Comparison of ENCODE assay signal across 8 cellular contexts in the genomic region with DNA sequence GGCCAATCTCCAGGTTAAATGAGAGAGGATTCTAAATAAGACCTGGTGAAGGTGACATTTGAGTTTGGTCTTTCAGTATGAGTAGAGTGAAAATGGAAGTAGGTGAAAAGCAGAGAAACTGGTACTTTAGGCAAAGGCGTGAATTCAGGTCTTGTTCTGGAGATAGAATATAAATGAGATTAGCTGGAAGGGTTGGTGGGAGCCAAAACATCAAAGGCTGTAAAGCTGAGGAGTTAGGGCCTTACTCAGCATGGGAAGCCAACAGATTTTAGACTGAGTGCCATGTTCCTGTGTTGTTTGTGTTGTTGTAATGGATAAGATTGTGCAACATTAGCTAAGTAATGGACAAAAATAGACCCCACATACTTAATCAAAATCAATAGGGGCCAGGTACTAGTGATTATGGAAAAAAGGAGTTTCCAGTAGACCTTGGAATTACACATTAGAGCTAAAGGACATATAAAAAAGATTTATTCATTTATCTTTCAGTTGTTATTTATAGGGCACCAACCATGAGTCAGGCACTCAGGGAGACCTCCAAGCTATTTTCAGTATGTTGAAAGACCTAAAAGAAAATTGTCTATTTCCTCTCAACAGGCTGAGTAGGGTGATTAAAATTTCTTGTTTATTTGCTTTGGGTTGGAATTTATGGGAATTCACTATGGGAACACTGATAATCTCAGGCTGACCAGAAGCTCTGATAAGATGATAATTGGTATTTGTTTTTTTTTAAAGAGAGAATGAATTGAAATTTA. TPM values are rescaled to one million over a fixed set of nuclear protein-coding genes. Genes with fewer than 3 reads are reported as not detected.
A peak's percentile ranks its signal among the peaks of the same experiment; 100 is the strongest.
DNase-seq lines count a peak whose midpoint lies in the region; ATAC-seq, FAIRE-seq and TF ChIP-seq lines count a peak whose summit lies in the region.

No MANE protein-coding gene starts in this region.

- H3K4me2 ChIP-seq in IMR-90 (ENCODE audit: low read depth, low read length) = peak overlapping the region; percentile 7; the same call in 1 of the 2 replicates
- H3K4me2 ChIP-seq in H1 (ENCODE audit: insufficient read depth in 1 of 2, low read depth in 2 of 2, low read length in 2 of 2) = no peak overlapping the region

- no peaks in the 10 kb centered on the region for H3K23me2 ChIP-seq in H1 (ENCODE audit: low read depth, low read length)

- H2BK120ac ChIP-seq in IMR-90 (ENCODE audit: low read depth, low read length) (peak overlapping the region; percentile 60), H1 (replicated peaks; ENCODE audit: low read depth, low read length) (no peak overlapping the region)

- no peak for TF ChIP-seq EP300 in H1 (IDR thresholded peaks at IDR 0.05; ENCODE audit: borderline replicate concordance in 1 of 2, low read depth in 2 of 2, low read length in 2 of 2)
- no peak for TF ChIP-seq EP300 in sigmoid colon (IDR thresholded peaks at IDR 0.05)

- peak overlapping the region; percentile 30; the same call in 1 of the 2 replicates for H3K18ac ChIP-seq in IMR-90 (ENCODE audit: low read depth, low read length)
- H3K18ac ChIP-seq in H1 (ENCODE audit: extremely low read depth, low read length) = no peak overlapping the region

- H3K9me3 ChIP-seq in IMR-90 (ENCODE audit: control insufficient read depth, insufficient read depth, low read length) = no peaks in the 10 kb centered on the region
- no peaks in the 10 kb centered on the region for H3K9me3 ChIP-seq in H1 (ENCODE audit: insufficient read depth in 2 of 2, low read depth in 1 of 2, low read length in 1 of 2)
- no peaks in the 10 kb centered on the region for H3K9me3 ChIP-seq in sigmoid colon

- no peak overlapping the region for H3K56ac ChIP-seq in IMR-90 (ENCODE audit: extremely low read depth, insufficient read depth, low read length)
- no peak overlapping the region for H3K56ac ChIP-seq in H1 (replicated peaks; ENCODE audit: insufficient read length, low read depth, low read length)

- TF ChIP-seq CTCF in AG10803 (conservative IDR thresholded peaks at IDR 0.05; ENCODE audit: low read length) = no peak
- TF ChIP-seq CTCF in IMR-90 (conservative IDR thresholded peaks at IDR 0.05; ENCODE audit: low read depth, low read length) = no peak
- TF ChIP-seq CTCF in H1 (IDR thresholded peaks at IDR 0.05; ENCODE audit: control extremely low read depth in 1 of 3, insufficient read depth in 1 of 3, low read depth in 1 of 3, low read length in 3 of 3) = no peak
- TF ChIP-seq CTCF in sigmoid colon (IDR thresholded peaks at IDR 0.05) = no peak

- ATAC-seq in GM19463 (IDR thresholded peaks at IDR 0.05; ENCODE audit: unreplicated experiment) (peak; percentile 76), IMR-90 (ENCODE audit: low read depth) (peak; percentile 68; the same call in 1 of the 2 replicates), HG02623 (IDR thresholded peaks at IDR 0.05; ENCODE audit: unreplicated experiment) (no peak)

- H3K9ac ChIP-seq in IMR-90 (ENCODE audit: low read depth, low read length) (no peak overlapping the region), H1 (replicated peaks in 1 of 4; ENCODE audit: extremely low read depth in 1 of 4, low read depth in 3 of 4, low read length in 3 of 4) (no peak overlapping the region)

- H2AFZ ChIP-seq in IMR-90 (replicated peaks; ENCODE audit: low read length, poor library complexity) (peak overlapping the region; percentile 40), H1 (ENCODE audit: low read length) (0 out of 2 replicates have a peak overlapping the region, but pooled peaks have one; percentile 57)

- DNase-seq in AG10803 (ENCODE audit: low read depth) (peak; percentile 48), IMR-90 (peak; percentile 63), H1 (ENCODE audit: low read depth in 1 of 2, low spot score in 2 of 2) (no peak), NCI-H1930 (lab: John Stamatoyannopoulos, UW) (no peak), sigmoid colon (no peak), NCI-H345 treated with DMSO at 0.1 percent for 48 hours (lab: John Stamatoyannopoulos, UW; ENCODE audit: unreplicated experiment) (no peak)

- H3K4me1 ChIP-seq in IMR-90 (ENCODE audit: control insufficient read depth, insufficient read depth, low read length) = peaks cover 10% of the 10 kb centered on the region
- H3K4me1 ChIP-seq in H1 (replicated peaks in 1 of 4; ENCODE audit: control insufficient read depth in 3 of 4, insufficient read depth in 4 of 4, low read length in 3 of 4) = no peaks in the 10 kb centered on the region
- H3K4me1 ChIP-seq in sigmoid colon = no peaks in the 10 kb centered on the region

- peak overlapping the region; percentile 83; the same call in 1 of the 2 replicates for H2BK20ac ChIP-seq in IMR-90 (ENCODE audit: low read depth, low read length)
- no peak overlapping the region for H2BK20ac ChIP-seq in H1 (ENCODE audit: low read length)

- FAIRE-seq in H1 (lab: Jason Lieb, UNC) = no peak

- H3K4me3 ChIP-seq in AG10803 (ENCODE audit: low read length) = no peak overlapping the region
- H3K4me3 ChIP-seq in IMR-90 (ENCODE audit: insufficient read depth, low read depth, low read length) = no peak overlapping the region
- H3K4me3 ChIP-seq in H1 (ENCODE audit: extremely low read depth in 1 of 4, insufficient read depth in 2 of 4, low read depth in 3 of 4, low read length in 4 of 4) = no peak overlapping the region
- no peak overlapping the region for H3K4me3 ChIP-seq in sigmoid colon

- H3K79me2 ChIP-seq in H1 (ENCODE audit: control insufficient read depth in 1 of 2, insufficient read depth in 2 of 2, low read length in 2 of 2) = no peaks in the 10 kb centered on the region

- H3K4ac ChIP-seq in IMR-90 (ENCODE audit: low read depth, low read length) (peak overlapping the region; percentile 52; the same call in 1 of the 2 replicates), H1 (replicated peaks; ENCODE audit: insufficient read length, low read depth, low read length) (no peak overlapping the region)

- TF ChIP-seq POLR2A in IMR-90 (IDR thresholded peaks at IDR 0.05; ENCODE audit: low read depth, low read length) (no peak), H1 (IDR thresholded peaks at IDR 0.05; ENCODE audit: control extremely low read depth in 1 of 2, low read depth in 2 of 2, low read length in 2 of 2) (no peak), sigmoid colon (IDR thresholded peaks at IDR 0.05) (no peak)

- intact Hi-C loops in IMR-90 (cut with micrococcal nuclease) (no loop called here), sigmoid colon (cut with DNase I) (no loop called here)

- WGBS in IMR-90 (ENCODE audit: extremely low coverage in 2 of 2, insufficient read length in 1 of 2), 2 experiments = no CpG with 5 or more reads among the region's 1 CpG
- WGBS in H1 (ENCODE audit: extremely low coverage in 1 of 2, insufficient coverage in 1 of 2, insufficient read length in 1 of 2, insufficient replicate concordance in 2 of 2, low coverage in 1 of 2, low lambda C conversion rate in 2 of 2, missing lambda C conversion rate in 1 of 2), 2 experiments = 91% methylated on average over 1 of the region's 1 CpG; no CpG with 5 or more reads in 1 of the 2 experiments
- 87 to 94% methylated on average over 1 of the region's 1 CpG for WGBS in sigmoid colon, 2 donors

- no peak overlapping the region for H2BK12ac ChIP-seq in H1 (ENCODE audit: low read depth, low read length)

- H4K20me1 ChIP-seq in IMR-90 (ENCODE audit: insufficient read depth, low read length) (no peaks in the 10 kb centered on the region), H1 (replicated peaks in 1 of 2; ENCODE audit: control insufficient read depth in 1 of 2, insufficient read depth in 2 of 2, low read length in 2 of 2) (no peaks in the 10 kb centered on the region)

- H3K9me1 ChIP-seq in IMR-90 (ENCODE audit: insufficient read depth, low read length) = no peaks in the 10 kb centered on the region; the same call in 1 of the 2 replicates

- H3K36me3 ChIP-seq in IMR-90 (ENCODE audit: control insufficient read depth, insufficient read depth, low read length) (no peaks in the 10 kb centered on the region), H1 (ENCODE audit: control insufficient read depth in 2 of 4, insufficient read depth in 4 of 4, low read length in 3 of 4) (no peaks in the 10 kb centered on the region), sigmoid colon (no peaks in the 10 kb centered on the region)

- dilution Hi-C loops in IMR-90 (cut with HindIII; ENCODE audit: low sequenced_read_pairs, unreplicated experiment) = no loop called here

- H2BK5ac ChIP-seq in IMR-90 (ENCODE audit: low read depth, low read length, poor library complexity, severe bottlenecking) = peak overlapping the region; percentile 67
- no peak overlapping the region for H2BK5ac ChIP-seq in H1 (ENCODE audit: low read depth, low read length)

- no TSS peak for BruUV-seq in IMR-90 (replicated peaks; lab: Mats Ljungman, UMichigan)

- in situ Hi-C loops in IMR-90 (cut with MboI; ENCODE audit: low sequenced_read_pairs) = no loop called here

- peak overlapping the region; percentile 45; the same call in 1 of the 3 replicates for H2BK15ac ChIP-seq in IMR-90 (ENCODE audit: low read depth, low read length)
- H2BK15ac ChIP-seq in H1 (ENCODE audit: low read length) = no peak overlapping the region

- H2AK9ac ChIP-seq in IMR-90 (replicated peaks; ENCODE audit: low read depth, low read length, poor library complexity) = no peak overlapping the region

- POLR2A ChIA-PET in IMR-90 (lab: Charles Lee; ENCODE audit: unreplicated experiment) (interaction anchor here (0.6 kb wide), 1 partner anchor 516 kb away, joined by 3 read pairs; no protein-coding TSS in a partner anchor), H1 (lab: Charles Lee; ENCODE audit: partially characterized antibody) (no interaction called here)

- peak overlapping the region; percentile 77; the same call in 1 of the 2 replicates for H3K14ac ChIP-seq in IMR-90 (replicated peaks; ENCODE audit: low read depth, low read length)
- no peak overlapping the region for H3K14ac ChIP-seq in H1 (ENCODE audit: insufficient read length)

- H3K27ac ChIP-seq in IMR-90 (ENCODE audit: insufficient read depth, low read length) (no peak overlapping the region; the same call in 1 of the 2 replicates), H1 (ENCODE audit: low read depth, low read length) (no peak overlapping the region), sigmoid colon (no peak overlapping the region)

- H3K27me3 ChIP-seq in IMR-90 (ENCODE audit: control insufficient read depth, insufficient read depth, low read length) (no peaks in the 10 kb centered on the region), H1 (replicated peaks in 1 of 4; ENCODE audit: control insufficient read depth in 3 of 4, extremely low read depth in 1 of 4, insufficient read depth in 3 of 4, low read length in 3 of 4) (no peaks in the 10 kb centered on the region), sigmoid colon (no peaks in the 10 kb centered on the region)

- H4K5ac ChIP-seq in IMR-90 (ENCODE audit: low read depth, low read length) (peak overlapping the region; percentile 22; the same call in 1 of the 2 replicates), H1 (ENCODE audit: insufficient read length, low read depth, low read length) (no peak overlapping the region)

- peak overlapping the region; percentile 84; the same call in 1 of the 2 replicates for H2AK5ac ChIP-seq in IMR-90 (ENCODE audit: low read depth, low read length)
- H2AK5ac ChIP-seq in H1 (ENCODE audit: low read depth, low read length) = no peak overlapping the region

- CTCF ChIA-PET in IMR-90 (lab: Yijun Ruan, JAX) (interaction anchor here (1.0 to 1.3 kb wide), 2 partner anchors 10 to 12 kb away, joined by 5 to 7 read pairs; no protein-coding TSS in a partner anchor), H1 (lab: Charles Lee; ENCODE audit: partially characterized antibody) (interaction anchor here (1.2 to 1.5 kb wide), 4 partner anchors 10 to 577 kb away, joined by 3 to 13 read pairs (median 4); no protein-coding TSS in a partner anchor)

- peak overlapping the region; percentile 57 for H4K91ac ChIP-seq in IMR-90 (ENCODE audit: insufficient read depth, low read depth, low read length)
- H4K91ac ChIP-seq in H1 (replicated peaks; ENCODE audit: insufficient read length, low read length) = no peak overlapping the region

- H3K79me1 ChIP-seq in IMR-90 (ENCODE audit: low read depth in 1 of 2, low read length in 2 of 2) (no peaks in the 10 kb centered on the region), H1 (ENCODE audit: low read depth, low read length) (no peaks in the 10 kb centered on the region)

- TF ChIP-seq RAD21 in IMR-90 (IDR thresholded peaks at IDR 0.05; ENCODE audit: low read length) = no peak
- no peak for TF ChIP-seq RAD21 in H1 (IDR thresholded peaks at IDR 0.05 in 1 of 2, conservative IDR thresholded peaks at IDR 0.05 in 1 of 2; ENCODE audit: low read depth in 2 of 2, low read length in 2 of 2)

- peak overlapping the region; percentile 39; the same call in 1 of the 2 replicates for H3K23ac ChIP-seq in IMR-90 (ENCODE audit: low read depth, low read length)
- no peak overlapping the region for H3K23ac ChIP-seq in H1 (ENCODE audit: insufficient read length)

- H4K8ac ChIP-seq in IMR-90 (ENCODE audit: low read depth in 2 of 2, low read length in 2 of 2) (peak overlapping the region in 1 of 2 experiments; percentile 57; a peak in 2 of 4 replicates), H1 (ENCODE audit: extremely low read depth, insufficient read depth, low read length) (no peak overlapping the region)

RNA-seq across cellular contexts. Expression of gene ARL14, which starts 20.8 kb away (rescaled TPM):
- total RNA-seq in IMR-90 (2012; rRNA removed) (under 0.01 and 0.18 TPM in 2 replicates), sigmoid colon (not detected)
- polyA plus RNA-seq in IMR-90 (2012; rRNA removed) (0.15 TPM in 1 of 2 replicates, not detected in the other), H1 (2011; rRNA removed) (not detected in 2 replicates), sigmoid colon (100 to 1,000 TPM in 2 of 3 donors, 10 to 100 TPM in 1; 23.3 to 144 (median 109) TPM)
- not detected in 2 replicates for polyA plus RNA-seq in IMR-90 (2012; cell fraction: cytosol; rRNA removed)
- not detected in 2 replicates for polyA plus RNA-seq in IMR-90 (2012; cell fraction: nucleus; rRNA removed; ENCODE audit: low replicate concordance)
- not detected in 2 replicates for total RNA-seq in H1 (2021; fragmentation: NEBNext Ultra II Directional; extraction: Animal tissue kit (Norgen Biotek cat#: 25700))
- not detected for polyA plus RNA-seq in H1 (2011; cell fraction: cytosol; rRNA removed)
- not detected for polyA plus RNA-seq in H1 (2011; cell fraction: nucleus; rRNA removed)
- not detected in 4 replicates for polyA plus RNA-seq in H1 (2012, experiment 1 of 2)
- not detected for polyA plus RNA-seq in H1 (2012, experiment 2 of 2)
- polyA plus RNA-seq in H1 (2013, experiment 1 of 2) = not detected
- not detected for polyA plus RNA-seq in H1 (2013, experiment 2 of 2)
- polyA minus RNA-seq in H1 (2011; rRNA and poly(A)+ RNA removed) = not detected in 2 replicates
- polyA minus RNA-seq in H1 (2011; cell fraction: cytosol; rRNA and poly(A)+ RNA removed) = not detected
- polyA minus RNA-seq in H1 (2011; cell fraction: nucleus; rRNA and poly(A)+ RNA removed) = not detected

RNA-seq across cellular contexts. Expression of gene PPM1L, which starts 58.2 kb away (rescaled TPM):
- 0.18 and 0.28 TPM in 2 replicates for total RNA-seq in IMR-90 (2012; rRNA removed)
- polyA plus RNA-seq in IMR-90 (2012; rRNA removed) = 0.09 and 0.14 TPM in 2 replicates
- polyA plus RNA-seq in IMR-90 (2012; cell fraction: cytosol; rRNA removed) = 0.02 and 0.09 TPM in 2 replicates
- polyA plus RNA-seq in IMR-90 (2012; cell fraction: nucleus; rRNA removed; ENCODE audit: low replicate concordance) = 0.03 and 0.06 TPM in 2 replicates
- total RNA-seq in H1 (2021; fragmentation: NEBNext Ultra II Directional; extraction: Animal tissue kit (Norgen Biotek cat#: 25700)) = 17.3 and 18.1 TPM in 2 replicates
- 2.8 and 4.0 TPM in 2 replicates for polyA plus RNA-seq in H1 (2011; rRNA removed)
- polyA plus RNA-seq in H1 (2011; cell fraction: cytosol; rRNA removed) = 3.3 TPM
- 8.7 TPM for polyA plus RNA-seq in H1 (2011; cell fraction: nucleus; rRNA removed)
- 3.1 to 5.7 TPM (median 5.1 TPM) in 4 replicates for polyA plus RNA-seq in H1 (2012, experiment 1 of 2)
- polyA plus RNA-seq in H1 (2012, experiment 2 of 2) = 0.60 TPM
- 7.0 TPM for polyA plus RNA-seq in H1 (2013, experiment 1 of 2)
- polyA plus RNA-seq in H1 (2013, experiment 2 of 2) = 7.8 TPM
- 29.3 and 31.2 TPM in 2 replicates for polyA minus RNA-seq in H1 (2011; rRNA and poly(A)+ RNA removed)
- 20.0 TPM for polyA minus RNA-seq in H1 (2011; cell fraction: cytosol; rRNA and poly(A)+ RNA removed)
- 50.4 TPM for polyA minus RNA-seq in H1 (2011; cell fraction: nucleus; rRNA and poly(A)+ RNA removed)
- total RNA-seq in sigmoid colon = 10 to 100 TPM; 33.2 to 50.2 (median 35.7) TPM
- polyA plus RNA-seq in sigmoid colon = 1 to 10 TPM; 1.2 to 4.3 (median 1.4) TPM

Comparison
In these comparisons a context has a peak if more than half of its experiments do, and no peak if none do; other contexts are left out.
1. DNase-seq: peak in AG10803 (single experiment) and IMR-90 (single experiment); none in H1 (0 of 2), NCI-H1930 (0 of 2), sigmoid colon (single experiment) and NCI-H345 treated with DMSO at 0.1 percent for 48 hours (single experiment).
2. RNA of gene PPM1L, which starts 58.2 kb away (total RNA-seq): 33.2 to 50.2 TPM in sigmoid colon and 17.3 to 18.1 TPM in H1; 0.18 to 0.28 TPM in IMR-90; every median in the first group is over 10 times any median in the second.